ENCODE assay signal across 8 cellular contexts in genomic region chr14:68789002-68789797, GRCh38. TPM values are rescaled to one million over a fixed set of nuclear protein-coding genes. Genes with fewer than 3 reads are reported as not detected.
A peak's percentile ranks its signal among the peaks of the same experiment; 100 is the strongest.
DNase-seq lines count a peak whose midpoint lies in the region; ATAC-seq and TF ChIP-seq lines count a peak whose summit lies in the region.

No MANE protein-coding gene starts in this region.

- H3K27me3 ChIP-seq in BJ (ENCODE audit: control insufficient read depth, insufficient read depth, low read length) (no peaks in the 10 kb centered on the region), HCT116 (ENCODE audit: insufficient read depth, low read length) (no peaks in the 10 kb centered on the region), OCI-LY1 (ENCODE audit: insufficient read depth, low read length) (no peaks in the 10 kb centered on the region), mucosa of stomach (ENCODE audit: control insufficient read depth, insufficient read depth, low read length) (no peaks in the 10 kb centered on the region)

- H3K9me2 ChIP-seq in HCT116 (ENCODE audit: insufficient read depth), result no peaks in the 10 kb centered on the region
- no peaks in the 10 kb centered on the region for H3K9me2 ChIP-seq in OCI-LY1 (ENCODE audit: low read depth, low read length)

- H4K20me1 ChIP-seq in HCT116 (ENCODE audit: insufficient read depth) (peaks cover 9% of the 10 kb centered on the region; the same call in 1 of the 2 replicates), OCI-LY1 (ENCODE audit: insufficient read depth, low read length) (no peaks in the 10 kb centered on the region)

- no peak overlapping the region for H2AFZ ChIP-seq in HCT116 (ENCODE audit: low read depth, low read length, poor library complexity, severe bottlenecking)
- no peak overlapping the region for H2AFZ ChIP-seq in OCI-LY1 (ENCODE audit: low read length)

- peaks cover 17% of the 10 kb centered on the region; the same call in 1 of the 2 replicates for H3F3A ChIP-seq in OCI-LY1 (ENCODE audit: insufficient read depth, low read length)

- peak overlapping the region; percentile 81 for H3K4me2 ChIP-seq in HCT116 (ENCODE audit: low read length)
- H3K4me2 ChIP-seq in OCI-LY1 (ENCODE audit: low read length), result peak overlapping the region; percentile 96

- TF ChIP-seq POLR2A in HCT116 (IDR thresholded peaks at IDR 0.05; ENCODE audit: borderline replicate concordance, extremely low read depth, insufficient read depth, insufficient read length), result no peak

- BruUV-seq in HCT116 (replicated peaks; lab: Mats Ljungman, UMichigan), result no TSS peak

- H3K4me1 ChIP-seq in HCT116 (ENCODE audit: control insufficient read depth in 1 of 2, insufficient read depth in 2 of 2, low read length in 2 of 2) (peaks cover 58 to 83% of the 10 kb centered on the region in 2 experiments), OCI-LY1 (ENCODE audit: insufficient read depth, low read length, severe bottlenecking) (peaks cover 48% of the 10 kb centered on the region), mucosa of stomach (ENCODE audit: control insufficient read depth, insufficient read depth, low read length) (peaks cover 42% of the 10 kb centered on the region)

- ATAC-seq in HCT116 (peak; percentile 14), GM19324 (IDR thresholded peaks at IDR 0.05; ENCODE audit: low FRiP score, unreplicated experiment) (no peak)

- TF ChIP-seq RAD21 in HCT116 (IDR thresholded peaks at IDR 0.05; ENCODE audit: low read depth), result no peak

- peaks cover 65% of the 10 kb centered on the region for H3K79me2 ChIP-seq in HCT116 (ENCODE audit: insufficient read depth, low read length)
- peaks cover 29% of the 10 kb centered on the region for H3K79me2 ChIP-seq in OCI-LY1 (ENCODE audit: insufficient read depth, low read length)

- H3K9me3 ChIP-seq in HCT116 (ENCODE audit: control insufficient read depth in 1 of 2, insufficient read depth in 1 of 2, low read depth in 1 of 2, low read length in 2 of 2), result no peaks in the 10 kb centered on the region
- H3K9me3 ChIP-seq in OCI-LY1 (ENCODE audit: low read length), result no peaks in the 10 kb centered on the region
- no peaks in the 10 kb centered on the region for H3K9me3 ChIP-seq in mucosa of stomach (ENCODE audit: control insufficient read depth, low read length)

- TF ChIP-seq CTCF in BJ (IDR thresholded peaks at IDR 0.05; ENCODE audit: insufficient read depth, low read depth, low read length) (peak; percentile 69), HCT116 (IDR thresholded peaks at IDR 0.05 in 2 of 3, conservative IDR thresholded peaks at IDR 0.05 in 1 of 3; ENCODE audit: borderline replicate concordance in 1 of 3, insufficient read depth in 1 of 3, low read depth in 2 of 3, low read length in 2 of 3) (peak in 2 of 3 experiments; percentile 67 to 74; a peak in 4 of 6 replicates), OCI-LY1 (IDR thresholded peaks at IDR 0.05; ENCODE audit: low read length) (peak; percentile 81), epithelial cell of proximal tubule (conservative IDR thresholded peaks at IDR 0.05; ENCODE audit: low read depth, low read length) (peak; percentile 63)

- CTCF ChIA-PET in BJ (lab: Yijun Ruan, JAX) (interaction anchor here (0.6 to 2.5 kb wide), 14 partner anchors 9 to 855 kb away, joined by 3 to 13 read pairs (median 5); no protein-coding TSS in a partner anchor), HCT116 (lab: Charles Lee) (interaction anchor here (0.9 to 1.6 kb wide), 5 partner anchors 36 to 541 kb away, joined by 3 to 10 read pairs (median 4); no protein-coding TSS in a partner anchor)

- RAD21 ChIA-PET in HCT116 (lab: Charles Lee; ENCODE audit: low non-redundant PET in 1 of 2, low total read pairs in 2 of 2, uncharacterized antibody in 2 of 2, unreplicated experiment in 2 of 2), result interaction anchor here (0.7 to 1.0 kb wide), 2 partner anchors 541 to 608 kb away, joined by 3 read pairs; no protein-coding TSS in a partner anchor

- peaks cover 24% of the 10 kb centered on the region for H3K36me3 ChIP-seq in BJ (ENCODE audit: control insufficient read depth, insufficient read depth, low read length)
- peaks cover 29 to 43% of the 10 kb centered on the region in 2 experiments for H3K36me3 ChIP-seq in HCT116 (ENCODE audit: control insufficient read depth in 1 of 2, insufficient read depth in 2 of 2, low read length in 2 of 2)
- peaks cover 57% of the 10 kb centered on the region for H3K36me3 ChIP-seq in OCI-LY1 (ENCODE audit: insufficient read depth, low read length)
- peaks cover 28% of the 10 kb centered on the region for H3K36me3 ChIP-seq in mucosa of stomach (ENCODE audit: control insufficient read depth, insufficient read depth, low read length)

- H3K4me3 ChIP-seq in BJ (ENCODE audit: low read depth, low read length) (peak overlapping the region; percentile 93), HCT116 (replicated peaks in 1 of 2; ENCODE audit: low read depth in 1 of 2, low read length in 2 of 2) (peak overlapping the region; percentile 83 to 89), OCI-LY1 (ENCODE audit: low read depth, low read length, poor library complexity, severe bottlenecking) (peak overlapping the region; percentile 84), epithelial cell of proximal tubule (ENCODE audit: low read depth, low read length) (peak overlapping the region; percentile 99), mucosa of stomach (ENCODE audit: low read length) (peak overlapping the region; percentile 93)

- peak overlapping the region; percentile 99 for H3K27ac ChIP-seq in HCT116 (ENCODE audit: low read depth, low read length)
- peak overlapping the region; percentile 98 for H3K27ac ChIP-seq in OCI-LY1 (ENCODE audit: low read depth, low read length, poor library complexity, severe bottlenecking)

- H3K9ac ChIP-seq in HCT116 (ENCODE audit: low read length) (peak overlapping the region; percentile 94), OCI-LY1 (ENCODE audit: low read length) (peak overlapping the region; percentile 76; the same call in 1 of the 2 replicates), mucosa of stomach (ENCODE audit: low read length) (peak overlapping the region; percentile 99)

- intact Hi-C loops in HCT116 (cut with micrococcal nuclease), result loop anchor here (10.0 kb wide), 1 partner anchor 424 kb away; no protein-coding TSS in a partner anchor

- POLR2A ChIA-PET in BJ (lab: Charles Lee), result interaction anchor here (0.6 to 1.5 kb wide), 5 partner anchors 138 to 539 kb away, joined by 3 to 11 read pairs (median 4); no protein-coding TSS in a partner anchor
- POLR2A ChIA-PET in HCT116 (lab: Charles Lee), result interaction anchor here (0.8 to 7.1 kb wide), 9 partner anchors 9 to 856 kb away, joined by 3 to 120 read pairs (median 7); no protein-coding TSS in a partner anchor

- no peak for DNase-seq in BJ (ENCODE audit: low read depth)
- no peak for DNase-seq in HCT116 (ENCODE audit: low read depth, low spot score)
- peak; percentile 77 for DNase-seq in activated T-cell treated with anti-CD3 and anti-CD28 coated beads for 48 hours (ENCODE audit: low read depth)
- DNase-seq in epithelial cell of proximal tubule (ENCODE audit: low read depth), result no peak
- DNase-seq in stimulated activated CD8-positive, alpha-beta memory T cell treated with anti-CD3 and anti-CD28 coated beads, Interleukin-7, amount 100 ng/mL, for 1 hour (ENCODE audit: low read depth in 2 of 2), result peak; percentile 70 to 75

TF ChIP-seq in HCT116, 20 proteins besides CTCF, POLR2A, EP300 and RAD21:
- TF ChIP-seq POLR2AphosphoS5 (IDR thresholded peaks at IDR 0.05; ENCODE audit: low read depth, low read length) (0 out of 2 replicates have a peak, but pooled peaks have one; percentile 61), TCF7L2 (IDR thresholded peaks at IDR 0.05; ENCODE audit: borderline replicate concordance, extremely low read depth, insufficient read depth, insufficient read length) (no peak)

RNA-seq across cellular contexts. Expression of gene ZFP36L1, which starts 3.7 kb away (rescaled TPM):
- polyA plus RNA-seq in BJ (2011; rRNA removed), result 49.2 and 52.7 TPM in 2 replicates
- polyA minus RNA-seq in BJ (2011; rRNA and poly(A)+ RNA removed), result 40.0 and 55.9 TPM in 2 replicates
- total RNA-seq in HCT116 (2021; ENCODE audit: unreplicated experiment) (304 TPM), epithelial cell of proximal tubule (87.0 and 142 TPM in 2 replicates)
- polyA plus RNA-seq in HCT116 (2012), result 177 and 302 TPM in 2 replicates

Comparison
In these comparisons a context has a peak if more than half of its experiments do, and no peak if none do; other contexts are left out.
1. DNase-seq: peak in activated T-cell treated with anti-CD3 and anti-CD28 coated beads for 48 hours (single experiment) and stimulated activated CD8-positive, alpha-beta memory T cell treated with anti-CD3 and anti-CD28 coated beads, Interleukin-7, amount 100 ng/mL, for 1 hour (2 of 2); none in BJ (single experiment), HCT116 (single experiment) and epithelial cell of proximal tubule (single experiment).
2. Peak in every context shown above with its lines, with median percentiles within 50 percentile points of each other: H3K4me3 ChIP-seq, CTCF ChIP-seq and H3K9ac ChIP-seq.